9 cellular contexts compared by ENCODE assay signal in genomic region chr5:149100331-149100730, GRCh38. TPM values are rescaled to one million over a fixed set of nuclear protein-coding genes. Genes with fewer than 3 reads are reported as not detected.
"Had no signal": no experiment of that assay in that cellular context is flagged by ENCODE, and none has a peak within 500 bp of the region (broad histone marks: within the 10 kb centered on the region; RNA-seq: fewer than 3 reads in every experiment).

No MANE protein-coding gene starts in this region.

- FAIRE-seq: HepG2, HTR-8/SVneo, K562 had no signal

- H3K27ac ChIP-seq: HL-60, KMS-11 had no signal

- H3K9ac ChIP-seq: KMS-11 had no signal

- ATAC-seq: HepG2, K562 had no signal

- H3K27ac Mint-ChIP-seq: IgD-negative memory B cell had no signal

- DNase-seq: IMR-90, KBM-7, KG1 had no signal

- H3K4me3 ChIP-seq: K562 had no signal

- H3K4me2 ChIP-seq: KMS-11 had no signal

RNA-seq across cellular contexts. Expression of gene SH3TC2, which starts 37.5 kb away (rescaled TPM):
- polyA plus RNA-seq: IgD-negative memory B cell had no signal
